In the genomic region with DNA sequence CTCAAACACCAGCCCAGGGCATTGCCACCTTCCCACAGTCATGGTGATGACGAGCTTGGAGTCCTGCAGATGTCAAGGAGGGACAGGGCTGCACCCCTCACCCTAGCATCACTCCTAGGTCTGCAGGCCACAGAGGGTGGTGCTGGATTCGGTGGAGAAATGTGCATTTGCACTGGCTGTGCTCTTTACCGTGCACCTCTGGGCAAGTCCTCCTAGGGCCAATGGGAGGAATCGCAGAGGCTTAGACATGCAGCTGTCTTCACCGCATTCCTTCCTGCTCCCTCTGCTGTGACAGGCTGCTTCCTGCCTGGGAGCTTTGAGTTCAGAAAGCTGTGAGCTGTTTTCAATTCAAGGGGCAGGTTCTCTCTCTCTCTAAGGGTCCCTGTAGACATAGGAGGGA, we compare ENCODE assay signal across 1 cellular context.
TF ChIP-seq lines count a peak whose summit lies in the region.

No MANE protein-coding gene starts in this region.

TF ChIP-seq in GM23338, 12 proteins besides CTCF, POLR2A, EP300 and RAD21 (continued from another document):
- TF ChIP-seq, protein P1, sequence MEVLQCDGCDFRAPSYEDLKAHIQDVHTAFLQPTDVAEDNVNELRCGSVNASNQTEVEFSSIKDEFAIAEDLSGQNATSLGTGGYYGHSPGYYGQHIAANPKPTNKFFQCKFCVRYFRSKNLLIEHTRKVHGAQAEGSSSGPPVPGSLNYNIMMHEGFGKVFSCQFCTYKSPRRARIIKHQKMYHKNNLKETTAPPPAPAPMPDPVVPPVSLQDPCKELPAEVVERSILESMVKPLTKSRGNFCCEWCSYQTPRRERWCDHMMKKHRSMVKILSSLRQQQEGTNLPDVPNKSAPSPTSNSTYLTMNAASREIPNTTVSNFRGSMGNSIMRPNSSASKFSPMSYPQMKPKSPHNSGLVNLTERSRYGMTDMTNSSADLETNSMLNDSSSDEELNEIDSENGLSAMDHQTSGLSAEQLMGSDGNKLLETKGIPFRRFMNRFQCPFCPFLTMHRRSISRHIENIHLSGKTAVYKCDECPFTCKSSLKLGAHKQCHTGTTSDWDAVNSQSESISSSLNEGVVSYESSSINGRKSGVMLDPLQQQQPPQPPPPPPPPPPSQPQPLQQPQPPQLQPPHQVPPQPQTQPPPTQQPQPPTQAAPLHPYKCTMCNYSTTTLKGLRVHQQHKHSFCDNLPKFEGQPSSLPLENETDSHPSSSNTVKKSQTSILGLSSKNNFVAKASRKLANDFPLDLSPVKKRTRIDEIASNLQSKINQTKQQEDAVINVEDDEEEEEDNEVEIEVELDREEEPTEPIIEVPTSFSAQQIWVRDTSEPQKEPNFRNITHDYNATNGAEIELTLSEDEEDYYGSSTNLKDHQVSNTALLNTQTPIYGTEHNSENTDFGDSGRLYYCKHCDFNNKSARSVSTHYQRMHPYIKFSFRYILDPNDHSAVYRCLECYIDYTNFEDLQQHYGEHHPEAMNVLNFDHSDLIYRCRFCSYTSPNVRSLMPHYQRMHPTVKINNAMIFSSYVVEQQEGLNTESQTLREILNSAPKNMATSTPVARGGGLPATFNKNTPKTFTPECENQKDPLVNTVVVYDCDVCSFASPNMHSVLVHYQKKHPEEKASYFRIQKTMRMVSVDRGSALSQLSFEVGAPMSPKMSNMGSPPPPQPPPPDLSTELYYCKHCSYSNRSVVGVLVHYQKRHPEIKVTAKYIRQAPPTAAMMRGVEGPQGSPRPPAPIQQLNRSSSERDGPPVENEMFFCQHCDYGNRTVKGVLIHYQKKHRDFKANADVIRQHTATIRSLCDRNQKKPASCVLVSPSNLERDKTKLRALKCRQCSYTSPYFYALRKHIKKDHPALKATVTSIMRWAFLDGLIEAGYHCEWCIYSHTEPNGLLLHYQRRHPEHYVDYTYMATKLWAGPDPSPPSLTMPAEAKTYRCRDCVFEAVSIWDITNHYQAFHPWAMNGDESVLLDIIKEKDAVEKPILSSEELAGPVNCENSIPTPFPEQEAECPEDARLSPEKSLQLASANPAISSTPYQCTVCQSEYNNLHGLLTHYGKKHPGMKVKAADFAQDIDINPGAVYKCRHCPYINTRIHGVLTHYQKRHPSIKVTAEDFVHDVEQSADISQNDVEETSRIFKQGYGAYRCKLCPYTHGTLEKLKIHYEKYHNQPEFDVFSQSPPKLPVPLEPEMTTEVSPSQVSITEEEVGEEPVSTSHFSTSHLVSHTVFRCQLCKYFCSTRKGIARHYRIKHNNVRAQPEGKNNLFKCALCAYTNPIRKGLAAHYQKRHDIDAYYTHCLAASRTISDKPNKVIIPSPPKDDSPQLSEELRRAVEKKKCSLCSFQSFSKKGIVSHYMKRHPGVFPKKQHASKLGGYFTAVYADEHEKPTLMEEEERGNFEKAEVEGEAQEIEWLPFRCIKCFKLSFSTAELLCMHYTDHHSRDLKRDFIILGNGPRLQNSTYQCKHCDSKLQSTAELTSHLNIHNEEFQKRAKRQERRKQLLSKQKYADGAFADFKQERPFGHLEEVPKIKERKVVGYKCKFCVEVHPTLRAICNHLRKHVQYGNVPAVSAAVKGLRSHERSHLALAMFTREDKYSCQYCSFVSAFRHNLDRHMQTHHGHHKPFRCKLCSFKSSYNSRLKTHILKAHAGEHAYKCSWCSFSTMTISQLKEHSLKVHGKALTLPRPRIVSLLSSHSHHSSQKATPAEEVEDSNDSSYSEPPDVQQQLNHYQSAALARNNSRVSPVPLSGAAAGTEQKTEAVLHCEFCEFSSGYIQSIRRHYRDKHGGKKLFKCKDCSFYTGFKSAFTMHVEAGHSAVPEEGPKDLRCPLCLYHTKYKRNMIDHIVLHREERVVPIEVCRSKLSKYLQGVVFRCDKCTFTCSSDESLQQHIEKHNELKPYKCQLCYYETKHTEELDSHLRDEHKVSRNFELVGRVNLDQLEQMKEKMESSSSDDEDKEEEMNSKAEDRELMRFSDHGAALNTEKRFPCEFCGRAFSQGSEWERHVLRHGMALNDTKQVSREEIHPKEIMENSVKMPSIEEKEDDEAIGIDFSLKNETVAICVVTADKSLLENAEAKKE (CRISPR knock-in tag; IDR thresholded peaks at IDR 0.05), result no peak
- TF ChIP-seq EZH2 (IDR thresholded peaks at IDR 0.05; ENCODE audit: low read depth, unreplicated experiment) (no peak), STAT1 (IDR thresholded peaks at IDR 0.05; ENCODE audit: unreplicated experiment) (no peak), NANOG (IDR thresholded peaks at IDR 0.05; ENCODE audit: borderline replicate concordance) (no peak), CREB1 (CRISPR knock-in tag; IDR thresholded peaks at IDR 0.05; ENCODE audit: low read depth) (no peak), JUNB (IDR thresholded peaks at IDR 0.05; ENCODE audit: unreplicated experiment) (no peak), ZNF114 (CRISPR knock-in tag; IDR thresholded peaks at IDR 0.05) (no peak), POLR2AphosphoS5 (IDR thresholded peaks at IDR 0.05; ENCODE audit: low read depth) (no peak), ZNF331 (CRISPR knock-in tag; IDR thresholded peaks at IDR 0.05; ENCODE audit: low read depth) (no peak)
- TF ChIP-seq, protein P2, sequence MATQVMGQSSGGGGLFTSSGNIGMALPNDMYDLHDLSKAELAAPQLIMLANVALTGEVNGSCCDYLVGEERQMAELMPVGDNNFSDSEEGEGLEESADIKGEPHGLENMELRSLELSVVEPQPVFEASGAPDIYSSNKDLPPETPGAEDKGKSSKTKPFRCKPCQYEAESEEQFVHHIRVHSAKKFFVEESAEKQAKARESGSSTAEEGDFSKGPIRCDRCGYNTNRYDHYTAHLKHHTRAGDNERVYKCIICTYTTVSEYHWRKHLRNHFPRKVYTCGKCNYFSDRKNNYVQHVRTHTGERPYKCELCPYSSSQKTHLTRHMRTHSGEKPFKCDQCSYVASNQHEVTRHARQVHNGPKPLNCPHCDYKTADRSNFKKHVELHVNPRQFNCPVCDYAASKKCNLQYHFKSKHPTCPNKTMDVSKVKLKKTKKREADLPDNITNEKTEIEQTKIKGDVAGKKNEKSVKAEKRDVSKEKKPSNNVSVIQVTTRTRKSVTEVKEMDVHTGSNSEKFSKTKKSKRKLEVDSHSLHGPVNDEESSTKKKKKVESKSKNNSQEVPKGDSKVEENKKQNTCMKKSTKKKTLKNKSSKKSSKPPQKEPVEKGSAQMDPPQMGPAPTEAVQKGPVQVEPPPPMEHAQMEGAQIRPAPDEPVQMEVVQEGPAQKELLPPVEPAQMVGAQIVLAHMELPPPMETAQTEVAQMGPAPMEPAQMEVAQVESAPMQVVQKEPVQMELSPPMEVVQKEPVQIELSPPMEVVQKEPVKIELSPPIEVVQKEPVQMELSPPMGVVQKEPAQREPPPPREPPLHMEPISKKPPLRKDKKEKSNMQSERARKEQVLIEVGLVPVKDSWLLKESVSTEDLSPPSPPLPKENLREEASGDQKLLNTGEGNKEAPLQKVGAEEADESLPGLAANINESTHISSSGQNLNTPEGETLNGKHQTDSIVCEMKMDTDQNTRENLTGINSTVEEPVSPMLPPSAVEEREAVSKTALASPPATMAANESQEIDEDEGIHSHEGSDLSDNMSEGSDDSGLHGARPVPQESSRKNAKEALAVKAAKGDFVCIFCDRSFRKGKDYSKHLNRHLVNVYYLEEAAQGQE (IDR thresholded peaks at IDR 0.05; ENCODE audit: unreplicated experiment), result no peak
